In the genomic region with DNA sequence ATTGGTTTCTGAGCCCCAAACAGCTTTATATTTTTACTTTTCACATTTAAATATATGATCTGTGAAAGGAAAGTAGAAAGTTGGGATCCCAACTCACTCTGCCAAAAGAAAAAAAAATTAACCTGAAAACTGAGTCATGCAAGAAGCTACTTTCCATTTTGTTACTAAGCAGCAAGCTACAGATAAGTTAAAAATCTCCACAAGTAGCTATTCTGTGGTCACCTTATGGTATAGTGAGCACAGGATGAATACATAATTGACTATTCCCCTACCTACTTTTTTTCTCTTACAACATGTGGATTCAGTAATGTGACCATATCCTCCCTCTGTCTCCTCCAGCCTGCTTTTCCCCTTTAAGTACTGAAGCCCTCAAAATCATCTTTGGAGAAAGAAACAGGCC, we compare ENCODE assay signal across 18 cellular contexts. TPM values are rescaled to one million over a fixed set of nuclear protein-coding genes. Genes with fewer than 3 reads are reported as not detected.
DNase-seq lines count a peak whose midpoint lies in the region; ATAC-seq and TF ChIP-seq lines count a peak whose summit lies in the region.
"Had no signal": no experiment of that assay in that cellular context is flagged by ENCODE, and none has a peak within 500 bp of the region (broad histone marks: within the 10 kb centered on the region; RNA-seq: fewer than 3 reads in every experiment).

No MANE protein-coding gene starts in this region.

- no TSS peak for BruUV-seq in Caco-2 (replicated peaks; lab: Mats Ljungman, UMichigan)

- DNase-seq in HT1080 (ENCODE audit: low read depth) = peak; percentile 13
- DNase-seq in testis = no peak
- DNase-seq in NCI-H1105 treated with DMSO at 0.1 percent for 48 hours (lab: John Stamatoyannopoulos, UW) = no peak
- DNase-seq in Caco-2 = no peak
- DNase-seq: activated CD8-positive, alpha-beta T cell treated with anti-CD3 and anti-CD28 coated beads, Interleukin-2, amount 10 ng/mL, durations not matched to agents 7 days and 5 days; activated naive CD4-positive, alpha-beta T cell treated with anti-CD3 and anti-CD28 coated beads, Interleukin-2, amount 10 ng/mL, durations not matched to agents 7 days and 5 days; DMS 273 treated with DMSO at 0.1 percent for 48 hours; NCI-H345; trophoblast cell had no signal

- intact Hi-C loops in testis (cut with DNase I; ENCODE audit: low total_unique reads) = no loop called here
- intact Hi-C loops in Caco-2 (cut with micrococcal nuclease; ENCODE audit: unreplicated experiment) = no loop called here

- H3K9me3 ChIP-seq in testis (no peaks in the 10 kb centered on the region), Caco-2 (peaks cover 38% of the 10 kb centered on the region)

- H3K27ac Mint-ChIP-seq in Caco-2 (ENCODE audit: unreplicated experiment) = no peak overlapping the region
- H3K27ac Mint-ChIP-seq: activated CD8-positive, alpha-beta T cell treated with anti-CD3 and anti-CD28 coated beads, Interleukin-2, amount 10 ng/mL, durations not matched to agents 7 days and 5 days; activated naive CD4-positive, alpha-beta T cell treated with anti-CD3 and anti-CD28 coated beads, Interleukin-2, amount 10 ng/mL, durations not matched to agents 7 days and 5 days; T-helper 2 cell treated with Interferon-gamma antibody and Interleukin-4, amounts not matched to agents 5 μg/mL and 100 μg/mL, for 36 hours had no signal

- peak; percentile 67 for ATAC-seq in GM18499 (IDR thresholded peaks at IDR 0.05; ENCODE audit: insufficient read depth, unreplicated experiment)
- ATAC-seq in GM21381 (IDR thresholded peaks at IDR 0.05; ENCODE audit: unreplicated experiment) = peak; percentile 50
- peak; percentile 58 for ATAC-seq in HG02885 (IDR thresholded peaks at IDR 0.05; ENCODE audit: poor library complexity, unreplicated experiment)
- ATAC-seq in HG03439 (IDR thresholded peaks at IDR 0.05; ENCODE audit: unreplicated experiment) = no peak
- ATAC-seq: activated CD8-positive, alpha-beta T cell treated with anti-CD3 and anti-CD28 coated beads, Interleukin-2, amount 10 ng/mL, durations not matched to agents 7 days and 5 days; sciatic nerve had no signal

- peaks cover 41% of the 10 kb centered on the region for H3K9me3 Mint-ChIP-seq in Caco-2 (ENCODE audit: unreplicated experiment)

- no peaks in the 10 kb centered on the region for H3K4me1 ChIP-seq in testis
- H3K4me1 ChIP-seq in Caco-2 = peaks cover 19% of the 10 kb centered on the region

- H3K27me3 Mint-ChIP-seq in Caco-2 (ENCODE audit: insufficient read depth, unreplicated experiment) = no peaks in the 10 kb centered on the region

- H3K27ac ChIP-seq in testis = no peak overlapping the region

- H3K4me3 Mint-ChIP-seq in Caco-2 (ENCODE audit: unreplicated experiment) = no peak overlapping the region
- H3K4me3 Mint-ChIP-seq: activated CD8-positive, alpha-beta T cell treated with anti-CD3 and anti-CD28 coated beads, Interleukin-2, amount 10 ng/mL, durations not matched to agents 7 days and 5 days; activated naive CD4-positive, alpha-beta T cell treated with anti-CD3 and anti-CD28 coated beads, Interleukin-2, amount 10 ng/mL, durations not matched to agents 7 days and 5 days; T-helper 2 cell treated with Interferon-gamma antibody and Interleukin-4, amounts not matched to agents 5 μg/mL and 100 μg/mL, for 36 hours had no signal

- CTCF ChIA-PET in Caco-2 (lab: Charles Lee) = no interaction called here

- no peak for TF ChIP-seq POLR2A in testis (IDR thresholded peaks at IDR 0.05)

- no peaks in the 10 kb centered on the region for H3K36me3 Mint-ChIP-seq in Caco-2 (ENCODE audit: insufficient read depth, unreplicated experiment)

- TF ChIP-seq CTCF in testis (IDR thresholded peaks at IDR 0.05) (no peak), Caco-2 (IDR thresholded peaks at IDR 0.05; ENCODE audit: insufficient read depth in 1 of 2, low read depth in 1 of 2, low read length in 1 of 2, severe bottlenecking in 1 of 2, unreplicated experiment in 1 of 2) (no peak)

- H3K27me3 ChIP-seq in testis (no peaks in the 10 kb centered on the region), Caco-2 (replicated peaks; ENCODE audit: control insufficient read depth, insufficient read depth, low read length) (no peaks in the 10 kb centered on the region)

- H3K4me3 ChIP-seq in testis = no peak overlapping the region
- H3K4me3 ChIP-seq in Caco-2 (ENCODE audit: low read depth, low read length) = no peak overlapping the region

- H3K36me3 ChIP-seq in testis (ENCODE audit: low read depth, missing control alignments) = no peaks in the 10 kb centered on the region
- H3K36me3 ChIP-seq in Caco-2 (ENCODE audit: control insufficient read depth, insufficient read depth, low read length) = no peaks in the 10 kb centered on the region

- POLR2A ChIA-PET in Caco-2 (lab: Charles Lee) = no interaction called here

- peaks cover 22% of the 10 kb centered on the region for H3K4me1 Mint-ChIP-seq in Caco-2 (ENCODE audit: low read depth, unreplicated experiment)
- H3K4me1 Mint-ChIP-seq: activated naive CD4-positive, alpha-beta T cell treated with anti-CD3 and anti-CD28 coated beads, Interleukin-2, amount 10 ng/mL, durations not matched to agents 7 days and 5 days had no signal

RNA-seq across cellular contexts. Expression of a gene that starts 30.3 kb away (rescaled TPM):
- total RNA-seq in HT1080 (2014; rRNA removed; shearing (Covaris generic)) = 12.2 and 18.8 TPM in 2 replicates
- 45.2 and 63.3 TPM in 2 replicates for polyA plus RNA-seq in HT1080 (2015; cell fraction: cytosol; rRNA removed)
- 81.6 and 92.2 TPM in 2 replicates for polyA plus RNA-seq in HT1080 (2015; cell fraction: nucleus; rRNA removed)
- total RNA-seq in testis (10 to 100 TPM; 23.4 to 23.9 TPM), Caco-2 (2022) (106 and 123 TPM in 2 replicates)
- polyA plus RNA-seq in testis (ENCODE audit: insufficient read depth, low read depth, low replicate concordance) = 22.0 TPM

RNA-seq across cellular contexts. Expression of a gene that starts 44.1 kb away (rescaled TPM):
- total RNA-seq in HT1080 (2014; rRNA removed; shearing (Covaris generic)) = not detected in 2 replicates
- not detected in 2 replicates for polyA plus RNA-seq in HT1080 (2015; cell fraction: cytosol; rRNA removed)
- not detected in 2 replicates for polyA plus RNA-seq in HT1080 (2015; cell fraction: nucleus; rRNA removed)
- total RNA-seq in testis (1 to 10 TPM in 1 of 2 donors, under 1 TPM in 1; 0.87 to 1.3 TPM), Caco-2 (2022) (2.2 and 2.3 TPM in 2 replicates)
- polyA plus RNA-seq in testis (ENCODE audit: insufficient read depth, low read depth, low replicate concordance) = 6.9 TPM
- total RNA-seq: A673; activated CD8-positive, alpha-beta T cell treated with anti-CD3 and anti-CD28 coated beads, Interleukin-2, amount 10 ng/mL, durations not matched to agents 7 days and 5 days; MCF 10A; mononuclear cell; sciatic nerve had no signal
